In the genomic region with DNA sequence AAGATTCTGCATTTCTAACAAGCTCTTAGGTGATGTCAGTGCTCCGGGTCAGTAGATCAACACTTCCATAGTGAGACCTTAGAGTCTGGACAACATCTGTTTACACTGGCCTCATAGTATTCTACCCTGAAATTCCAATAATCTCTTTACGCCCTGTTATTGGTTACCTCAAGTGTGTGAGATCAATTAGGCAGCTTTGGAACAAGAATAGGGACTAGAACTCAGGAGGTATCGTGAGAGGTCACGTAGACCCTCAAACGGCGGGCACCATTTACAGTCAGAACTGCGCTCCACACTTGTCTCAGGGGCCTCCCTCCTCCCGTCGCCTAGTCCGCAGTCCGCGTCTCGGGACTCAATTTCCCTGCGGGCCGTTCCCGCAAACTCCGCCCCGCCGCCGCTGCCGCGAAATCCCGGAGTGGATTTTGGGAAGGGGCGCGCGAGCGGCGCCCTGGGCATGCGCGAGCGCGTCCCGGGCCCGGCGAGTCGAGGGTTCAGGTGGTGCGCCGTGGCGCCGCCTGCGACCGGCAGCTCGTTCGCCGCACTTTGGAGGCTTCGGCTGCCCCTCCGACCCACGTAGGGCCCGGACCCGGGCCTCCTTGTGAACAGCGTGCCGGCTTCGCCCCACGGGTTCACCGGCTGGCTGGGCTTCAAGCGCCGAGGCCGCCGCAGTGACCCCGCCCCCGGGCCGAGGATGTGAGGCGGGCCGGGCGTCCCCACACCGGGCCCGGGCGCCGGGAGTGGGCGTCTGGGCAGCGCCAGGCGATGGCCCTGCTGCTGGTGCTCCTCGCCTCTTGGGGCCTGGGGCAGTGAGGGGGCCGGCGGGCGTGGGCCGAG, we compare ENCODE assay signal across 8 cellular contexts. TPM values are rescaled to one million over a fixed set of nuclear protein-coding genes. Genes with fewer than 3 reads are reported as not detected.
A peak's percentile ranks its signal among the peaks of the same experiment; 100 is the strongest.
DNase-seq lines count a peak whose midpoint lies in the region; ATAC-seq, FAIRE-seq and TF ChIP-seq lines count a peak whose summit lies in the region.

A gene with protein sequence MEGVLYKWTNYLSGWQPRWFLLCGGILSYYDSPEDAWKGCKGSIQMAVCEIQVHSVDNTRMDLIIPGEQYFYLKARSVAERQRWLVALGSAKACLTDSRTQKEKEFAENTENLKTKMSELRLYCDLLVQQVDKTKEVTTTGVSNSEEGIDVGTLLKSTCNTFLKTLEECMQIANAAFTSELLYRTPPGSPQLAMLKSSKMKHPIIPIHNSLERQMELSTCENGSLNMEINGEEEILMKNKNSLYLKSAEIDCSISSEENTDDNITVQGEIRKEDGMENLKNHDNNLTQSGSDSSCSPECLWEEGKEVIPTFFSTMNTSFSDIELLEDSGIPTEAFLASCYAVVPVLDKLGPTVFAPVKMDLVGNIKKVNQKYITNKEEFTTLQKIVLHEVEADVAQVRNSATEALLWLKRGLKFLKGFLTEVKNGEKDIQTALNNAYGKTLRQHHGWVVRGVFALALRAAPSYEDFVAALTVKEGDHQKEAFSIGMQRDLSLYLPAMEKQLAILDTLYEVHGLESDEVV (plus strand): TSS at position 498 of the 834 bp plus-strand sequence. CDS start 351 bp downstream, outside the sequence.

- peak; percentile 48 for ATAC-seq in HG03439 (IDR thresholded peaks at IDR 0.05; ENCODE audit: unreplicated experiment)

- H3K4me3 Mint-ChIP-seq in activated CD4-positive, alpha-beta memory T cell treated with anti-CD3 and anti-CD28 coated beads for 36 hours: no peak within 1 kb of the TSS

- CTCF ChIA-PET in activated CD4-positive, alpha-beta memory T cell treated with anti-CD3 and anti-CD28 coated beads for 36 hours (lab: Charles Lee): interaction anchor here (1.0 to 4.4 kb wide), 2 partner anchors 33 to 955 kb away, joined by 3 to 16 read pairs; no protein-coding TSS in a partner anchor

- DNase-seq in C1 segment of cervical spinal cord (lab: John Stamatoyannopoulos, UW): peak; percentile 41 to 94 (median 86)
- peak; percentile 65 for DNase-seq in GM19239 (ENCODE audit: insufficient read length, low spot score)
- peak; percentile 75 for DNase-seq in NCI-H510A (lab: John Stamatoyannopoulos, UW)
- DNase-seq in activated CD4-positive, alpha-beta memory T cell treated with anti-CD3 and anti-CD28 coated beads for 36 hours: peak; percentile 92
- DNase-seq in dermis microvascular lymphatic vessel endothelial cell (ENCODE audit: low read depth in 2 of 2): peak; percentile 54 to 85
- peak; percentile 81 to 97 for DNase-seq in lower leg skin (ENCODE audit: low spot score in 2 of 2)
- DNase-seq in stimulated activated CD4-positive, alpha-beta T cell treated with anti-CD3 and anti-CD28 coated beads, Interleukin-4, amount 100 ng/mL, for 24 hours: peak; percentile 88

- no peaks in the 10 kb centered on the region for H3K9me3 Mint-ChIP-seq in activated CD4-positive, alpha-beta memory T cell treated with anti-CD3 and anti-CD28 coated beads for 36 hours

- peaks cover 30% of the 10 kb centered on the region for H3K4me1 Mint-ChIP-seq in activated CD4-positive, alpha-beta memory T cell treated with anti-CD3 and anti-CD28 coated beads for 36 hours (ENCODE audit: low read depth)

- no peak for TF ChIP-seq CTCF in lower leg skin (IDR thresholded peaks at IDR 0.05)

- intact Hi-C loops in activated CD4-positive, alpha-beta memory T cell treated with anti-CD3 and anti-CD28 coated beads for 36 hours (cut with micrococcal nuclease): loop anchor here (2.0 to 5.0 kb wide), 6 partner anchors 39 to 783 kb away; a partner anchor contains a TSS
- intact Hi-C loops in lower leg skin (cut with DNase I; ENCODE audit: low total_unique reads): no loop called here

- 0 to 1% methylated on average over 23 to 40 of the region's 77 CpGs for WGBS in lower leg skin, 2 donors

- no peaks in the 10 kb centered on the region for H3K27me3 Mint-ChIP-seq in activated CD4-positive, alpha-beta memory T cell treated with anti-CD3 and anti-CD28 coated beads for 36 hours

- POLR2A ChIA-PET in activated CD4-positive, alpha-beta memory T cell treated with anti-CD3 and anti-CD28 coated beads for 36 hours (lab: Charles Lee): interaction anchor here (0.6 to 1.6 kb wide), 3 partner anchors 9 to 108 kb away, joined by 3 to 4 read pairs (median 4); no protein-coding TSS in a partner anchor

- peak; percentile 71 for FAIRE-seq in GM19239 (lab: Jason Lieb, UNC)

- peak within 1 kb of the TSS; percentile 75 for H3K27ac Mint-ChIP-seq in activated CD4-positive, alpha-beta memory T cell treated with anti-CD3 and anti-CD28 coated beads for 36 hours

- TF ChIP-seq POLR2A in lower leg skin (IDR thresholded peaks at IDR 0.05): no peak

- H3K4me3 ChIP-seq in lower leg skin (ENCODE audit: low read depth, poor library complexity, severe bottlenecking): peak within 1 kb of the TSS; percentile 97

- H3K36me3 Mint-ChIP-seq in activated CD4-positive, alpha-beta memory T cell treated with anti-CD3 and anti-CD28 coated beads for 36 hours: peaks cover 2% of the 10 kb centered on the region

RNA-seq across cellular contexts. Expression of the gene that starts here (rescaled TPM):
- total RNA-seq in activated CD4-positive, alpha-beta memory T cell treated with anti-CD3 and anti-CD28 coated beads for 36 hours: 10 to 100 TPM in 1 of 2 experiments, 1 to 10 TPM in 1; 9.4 to 10.1 TPM
- total RNA-seq in dermis microvascular lymphatic vessel endothelial cell (11.8 and 13.0 TPM in 2 replicates), lower leg skin (10 to 100 TPM in 1 of 4 donors, 1 to 10 TPM in 3; 6.0 to 10.9 (median 6.5) TPM)

Comparison
In these comparisons a context has a peak if more than half of its experiments do, and no peak if none do; other contexts are left out.
1. Peak in every context shown above with its lines: DNase-seq, ATAC-seq and H3K4me3 ChIP-seq.